In the genomic region with DNA sequence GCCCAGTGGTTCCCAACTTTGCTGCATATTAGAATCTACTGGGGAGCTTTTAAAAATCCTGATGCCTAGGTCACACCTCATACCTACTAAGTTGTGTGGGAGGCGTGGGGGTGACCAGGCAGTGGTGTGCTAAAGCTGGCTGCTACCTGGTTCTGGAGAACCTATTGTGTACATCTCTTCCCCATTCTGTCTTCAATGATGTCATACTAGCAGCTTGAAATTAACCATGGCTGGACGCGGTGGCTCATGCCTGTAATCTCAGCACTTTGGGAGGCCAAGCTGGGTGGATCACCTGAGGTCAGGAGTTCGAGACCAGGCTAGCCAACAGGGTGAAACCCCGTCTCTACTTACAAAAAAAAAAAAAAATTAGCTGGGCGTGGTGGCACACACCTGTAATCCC, we compare ENCODE assay signal across 10 cellular contexts.
"Had no signal": no experiment of that assay in that cellular context is flagged by ENCODE, and none has a peak within 500 bp of the region (broad histone marks: within the 10 kb centered on the region; RNA-seq: fewer than 3 reads in every experiment).

No MANE protein-coding gene starts in this region.

- H3K27ac ChIP-seq: SJSA1, SK-N-MC had no signal

- DNase-seq: KBM-7, MV-4-11, NCI-H1048, NCI-H1694, Right ventricle myocardium superior, RPMI8226, SIG-M5 had no signal

- FAIRE-seq: RCC 7860 had no signal

- H3K9me3 ChIP-seq: SJSA1 had no signal

- H3K36me3 ChIP-seq: SJSA1 had no signal

- H3K27me3 ChIP-seq: SJSA1 had no signal

- H3K4me3 ChIP-seq: SJSA1, SK-N-MC had no signal
